ENCODE assay signal across 14 cellular contexts in genomic region chr1:236748471-236748870, GRCh38. TPM values are rescaled to one million over a fixed set of nuclear protein-coding genes. Genes with fewer than 3 reads are reported as not detected.
DNase-seq lines count a peak whose midpoint lies in the region; ATAC-seq and TF ChIP-seq lines count a peak whose summit lies in the region.
"Had no signal": no experiment of that assay in that cellular context is flagged by ENCODE, and none has a peak within 500 bp of the region (broad histone marks: within the 10 kb centered on the region; RNA-seq: fewer than 3 reads in every experiment).

No MANE protein-coding gene starts in this region.

- H2AFZ ChIP-seq in SK-N-SH (ENCODE audit: low read depth) (no peak overlapping the region), hepatocyte (no peak overlapping the region)

- H3K27me3 ChIP-seq in SK-N-SH (ENCODE audit: insufficient read depth) (no peaks in the 10 kb centered on the region), hepatocyte (no peaks in the 10 kb centered on the region)

- H3K27me3 Mint-ChIP-seq in glutamatergic neuron (ENCODE audit: unreplicated experiment), result no peaks in the 10 kb centered on the region

- no peaks in the 10 kb centered on the region for H4K20me1 ChIP-seq in SK-N-SH (ENCODE audit: insufficient read depth)
- H4K20me1 ChIP-seq in hepatocyte (ENCODE audit: insufficient read depth, poor library complexity, severe bottlenecking), result no peaks in the 10 kb centered on the region

- no peak for TF ChIP-seq RAD21 in SK-N-SH (IDR thresholded peaks at IDR 0.05; ENCODE audit: low read length)

- H3K4me1 ChIP-seq in SK-N-SH (ENCODE audit: control insufficient read depth in 1 of 2, insufficient read depth in 2 of 2, low read depth in 1 of 2, low read length in 1 of 2) (no peaks in the 10 kb centered on the region; a peak in 1 of 4 replicates), hepatocyte (ENCODE audit: insufficient read depth) (no peaks in the 10 kb centered on the region)
- H3K4me1 ChIP-seq: adrenal gland had no signal

- H3K4me3 ChIP-seq in SK-N-SH (ENCODE audit: low read depth in 2 of 2, low read length in 1 of 2), result no peak overlapping the region
- H3K4me3 ChIP-seq in hepatocyte, result no peak overlapping the region
- H3K4me3 ChIP-seq: adrenal gland had no signal

- H3K9ac ChIP-seq in SK-N-SH, result no peak overlapping the region

- no peaks in the 10 kb centered on the region for H3K36me3 ChIP-seq in SK-N-SH (replicated peaks in 1 of 2; ENCODE audit: control insufficient read depth in 1 of 2, insufficient read depth in 2 of 2, low read length in 1 of 2)
- no peaks in the 10 kb centered on the region for H3K36me3 ChIP-seq in hepatocyte (replicated peaks; ENCODE audit: insufficient read depth, low read depth)
- H3K36me3 ChIP-seq: adrenal gland had no signal

- TF ChIP-seq CTCF in C4-2B (conservative IDR thresholded peaks at IDR 0.05) (peak; percentile 49), SK-N-SH (IDR thresholded peaks at IDR 0.05) (peak; percentile 21; the same call in 1 of the 2 replicates), glutamatergic neuron (IDR thresholded peaks at IDR 0.05; ENCODE audit: partially characterized antibody, unreplicated experiment) (peak; percentile 53), hepatocyte (IDR thresholded peaks at IDR 0.05; ENCODE audit: poor library complexity) (no peak)

- POLR2A ChIA-PET in SK-N-SH (lab: Yijun Ruan, JAX), result no interaction called here

- no peaks in the 10 kb centered on the region for H3K36me3 Mint-ChIP-seq in glutamatergic neuron (ENCODE audit: unreplicated experiment)
- H3K36me3 Mint-ChIP-seq: CD4-positive, alpha-beta memory T cell had no signal

- no peaks in the 10 kb centered on the region for H3F3A ChIP-seq in SK-N-SH (replicated peaks; ENCODE audit: insufficient read depth)

- no peaks in the 10 kb centered on the region for H3K4me1 Mint-ChIP-seq in glutamatergic neuron (ENCODE audit: low read depth, unreplicated experiment)
- H3K4me1 Mint-ChIP-seq: CD4-positive, alpha-beta memory T cell had no signal

- CTCF ChIA-PET in SK-N-SH (lab: Yijun Ruan, JAX), result interaction anchor here (0.7 to 2.6 kb wide), 7 partner anchors 9 to 1051 kb away, joined by 3 to 7 read pairs (median 4); no protein-coding TSS in a partner anchor

- peak; percentile 51 for ATAC-seq in GM18868 (IDR thresholded peaks at IDR 0.05; ENCODE audit: unreplicated experiment)
- ATAC-seq in GM21526 (IDR thresholded peaks at IDR 0.05; ENCODE audit: low FRiP score, unreplicated experiment), result no peak
- no peak for ATAC-seq in HG03095 (IDR thresholded peaks at IDR 0.05; ENCODE audit: unreplicated experiment)

- WGBS in SK-N-SH (ENCODE audit: low lambda C conversion rate), result 60% methylated on average over 4 of the region's 4 CpGs
- WGBS in hepatocyte (ENCODE audit: low lambda C conversion rate, missing lambda C conversion rate), result 66% methylated on average over 4 of the region's 4 CpGs

- H3K9me3 Mint-ChIP-seq in glutamatergic neuron (ENCODE audit: unreplicated experiment), result peaks cover 1% of the 10 kb centered on the region
- H3K9me3 Mint-ChIP-seq: CD4-positive, alpha-beta memory T cell had no signal

- H3K4me2 ChIP-seq in SK-N-SH, result no peak overlapping the region
- no peak overlapping the region for H3K4me2 ChIP-seq in hepatocyte

- H3K9me2 ChIP-seq in SK-N-SH, result no peaks in the 10 kb centered on the region
- H3K9me2 ChIP-seq in hepatocyte (replicated peaks; ENCODE audit: insufficient read depth), result no peaks in the 10 kb centered on the region

- DNase-seq in SK-N-SH (no peak), glutamatergic neuron (no peak), NCI-H1930 (lab: John Stamatoyannopoulos, UW) (no peak), hepatocyte (ENCODE audit: low spot score) (no peak)
- DNase-seq: activated T-cell treated with anti-CD3 and anti-CD28 coated beads for 4 hours; adrenal gland; CD4-positive, alpha-beta memory T cell; NCI-H446 treated with DMSO at 0.1 percent for 48 hours; SIG-M5; substantia nigra had no signal

- H3K27ac ChIP-seq in C4-2B, result no peak overlapping the region
- no peak overlapping the region for H3K27ac ChIP-seq in SK-N-SH (ENCODE audit: low read depth in 2 of 2, low read length in 1 of 2)
- no peak overlapping the region for H3K27ac ChIP-seq in hepatocyte
- H3K27ac ChIP-seq: adrenal gland had no signal

- no peak overlapping the region for H3K27ac Mint-ChIP-seq in glutamatergic neuron (ENCODE audit: unreplicated experiment)
- H3K27ac Mint-ChIP-seq: CD4-positive, alpha-beta memory T cell had no signal

- H3K9me3 ChIP-seq in SK-N-SH, result no peaks in the 10 kb centered on the region
- H3K9me3 ChIP-seq in hepatocyte (ENCODE audit: low read depth), result no peaks in the 10 kb centered on the region
- H3K9me3 ChIP-seq: adrenal gland had no signal

- H3K79me2 ChIP-seq in SK-N-SH (ENCODE audit: insufficient read depth) (no peaks in the 10 kb centered on the region), hepatocyte (no peaks in the 10 kb centered on the region)

- TF ChIP-seq EP300 in SK-N-SH (IDR thresholded peaks at IDR 0.05; ENCODE audit: borderline replicate concordance in 1 of 2, low read depth in 1 of 2, low read length in 1 of 2), result no peak

- no peak overlapping the region for H3K4me3 Mint-ChIP-seq in glutamatergic neuron (ENCODE audit: unreplicated experiment)
- H3K4me3 Mint-ChIP-seq: CD4-positive, alpha-beta memory T cell had no signal

TF ChIP-seq in SK-N-SH, 30 proteins besides CTCF, POLR2A, EP300 and RAD21:
- no peak for TF ChIP-seq RXRA (IDR thresholded peaks at IDR 0.05; ENCODE audit: borderline replicate concordance, low read depth)
- TF ChIP-seq RCOR1 (IDR thresholded peaks at IDR 0.05; ENCODE audit: low read length), result no peak
- no peak for TF ChIP-seq MEF2A (IDR thresholded peaks at IDR 0.05; ENCODE audit: borderline replicate concordance, low read depth)
- TF ChIP-seq YY1 (IDR thresholded peaks at IDR 0.05; ENCODE audit: low read depth), result no peak
- no peak for TF ChIP-seq NFIC (IDR thresholded peaks at IDR 0.05; ENCODE audit: borderline replicate concordance)
- no peak for TF ChIP-seq ELF1 (IDR thresholded peaks at IDR 0.05)
- TF ChIP-seq MAX (IDR thresholded peaks at IDR 0.05; ENCODE audit: low read depth), result no peak
- no peak for TF ChIP-seq SIN3A (IDR thresholded peaks at IDR 0.05; ENCODE audit: borderline replicate concordance, low read depth, low read length)
- TF ChIP-seq, protein P1, sequence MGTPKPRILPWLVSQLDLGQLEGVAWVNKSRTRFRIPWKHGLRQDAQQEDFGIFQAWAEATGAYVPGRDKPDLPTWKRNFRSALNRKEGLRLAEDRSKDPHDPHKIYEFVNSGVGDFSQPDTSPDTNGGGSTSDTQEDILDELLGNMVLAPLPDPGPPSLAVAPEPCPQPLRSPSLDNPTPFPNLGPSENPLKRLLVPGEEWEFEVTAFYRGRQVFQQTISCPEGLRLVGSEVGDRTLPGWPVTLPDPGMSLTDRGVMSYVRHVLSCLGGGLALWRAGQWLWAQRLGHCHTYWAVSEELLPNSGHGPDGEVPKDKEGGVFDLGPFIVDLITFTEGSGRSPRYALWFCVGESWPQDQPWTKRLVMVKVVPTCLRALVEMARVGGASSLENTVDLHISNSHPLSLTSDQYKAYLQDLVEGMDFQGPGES (IDR thresholded peaks at IDR 0.05; ENCODE audit: low read depth, low read length), result no peak
- no peak for TF ChIP-seq TAF1 (IDR thresholded peaks at IDR 0.05; ENCODE audit: borderline replicate concordance, low read depth, low read length)
- no peak for TF ChIP-seq RFX5 (IDR thresholded peaks at IDR 0.05; ENCODE audit: low read length)
TF ChIP-seq in SK-N-SH: peak in this region for 0.

RNA-seq across cellular contexts. Expression of gene MTR, which starts 46.6 kb away (rescaled TPM):
- polyA plus RNA-seq in SK-N-SH (2012; rRNA removed), result 5.4 and 7.3 TPM in 2 replicates
- 5.5 and 5.6 TPM in 2 replicates for polyA plus RNA-seq in SK-N-SH (2012; cell fraction: cytosol; rRNA removed)
- polyA plus RNA-seq in SK-N-SH (2012; cell fraction: nucleus; rRNA removed), result 12.2 and 17.0 TPM in 2 replicates
- 33.2 TPM for total RNA-seq in glutamatergic neuron (ENCODE audit: unreplicated experiment)
- total RNA-seq in hepatocyte, result 23.8 TPM in 2 replicates
- polyA plus RNA-seq in hepatocyte, result 9.6 and 11.7 TPM in 2 replicates
